ENCODE assay signal across 8 cellular contexts in genomic region chr5:99019812-99020697, GRCh38.
A peak's percentile ranks its signal among the peaks of the same experiment; 100 is the strongest.
DNase-seq lines count a peak whose midpoint lies in the region; ATAC-seq, FAIRE-seq and TF ChIP-seq lines count a peak whose summit lies in the region.

No MANE protein-coding gene starts in this region.

- ATAC-seq in GM18502 (IDR thresholded peaks at IDR 0.05; ENCODE audit: poor library complexity, unreplicated experiment) (peak; percentile 76), HG03066 (IDR thresholded peaks at IDR 0.05; ENCODE audit: low read depth, unreplicated experiment) (peak; percentile 59)

- H3K9ac ChIP-seq in kidney (ENCODE audit: low read length in 2 of 2) (no peak overlapping the region), MM.1S (ENCODE audit: low read length) (no peak overlapping the region)

- intact Hi-C loops in kidney (cut with DNase I), result no loop called here
- intact Hi-C loops in dorsolateral prefrontal cortex (cut with DNase I), result no loop called here

- no peaks in the 10 kb centered on the region for H3K9me2 ChIP-seq in MM.1S (replicated peaks; ENCODE audit: insufficient read depth, low read length)

- H3K4me3 ChIP-seq in kidney (ENCODE audit: low read length in 2 of 2), result no peak overlapping the region
- H3K4me3 ChIP-seq in MM.1S (ENCODE audit: low read length), result no peak overlapping the region
- H3K4me3 ChIP-seq in dorsolateral prefrontal cortex, result no peak overlapping the region

- H2AFZ ChIP-seq in MM.1S (ENCODE audit: low read length), result no peak overlapping the region

- no peak overlapping the region for H3K4me2 ChIP-seq in MM.1S (ENCODE audit: low read depth, low read length)

- H3K27ac ChIP-seq in kidney (ENCODE audit: low read depth in 2 of 2, low read length in 2 of 2), result peak overlapping the region; percentile 20 to 37
- no peak overlapping the region for H3K27ac ChIP-seq in MM.1S (ENCODE audit: low read length)
- H3K27ac ChIP-seq in dorsolateral prefrontal cortex, result no peak overlapping the region

- no peaks in the 10 kb centered on the region for H3K36me3 ChIP-seq in kidney (ENCODE audit: control insufficient read depth in 1 of 2, insufficient read depth in 2 of 2, low read length in 2 of 2)
- no peaks in the 10 kb centered on the region for H3K36me3 ChIP-seq in MM.1S (replicated peaks; ENCODE audit: insufficient read depth, low read length)

- H3K4me1 ChIP-seq in kidney (ENCODE audit: control insufficient read depth in 1 of 2, insufficient read depth in 1 of 2, low read depth in 1 of 2, low read length in 2 of 2) (peaks cover 0 to 13% of the 10 kb centered on the region in 2 donors), MM.1S (ENCODE audit: low read length) (no peaks in the 10 kb centered on the region)

- DNase-seq in SHP77 treated with DMSO at 0.1 percent for 48 hours (lab: John Stamatoyannopoulos, UW) (peak; percentile 41), kidney (no peak), MM.1S (no peak), midbrain (lab: John Stamatoyannopoulos, UW) (no peak), dorsolateral prefrontal cortex (no peak), amygdala (lab: John Stamatoyannopoulos, UW) (no peak)

- no peaks in the 10 kb centered on the region for H4K20me1 ChIP-seq in MM.1S (ENCODE audit: insufficient read depth, low read length)

- no peaks in the 10 kb centered on the region for H3K79me2 ChIP-seq in MM.1S (ENCODE audit: low read length)

- H3K27me3 ChIP-seq in MM.1S (replicated peaks; ENCODE audit: insufficient read depth, low read length), result peaks cover 18% of the 10 kb centered on the region
- H3K27me3 ChIP-seq in dorsolateral prefrontal cortex, result no peaks in the 10 kb centered on the region

- H3F3A ChIP-seq in MM.1S (ENCODE audit: insufficient read depth, low read length), result no peaks in the 10 kb centered on the region

- TF ChIP-seq CTCF in kidney (IDR thresholded peaks at IDR 0.05; ENCODE audit: borderline replicate concordance, extremely low read depth, insufficient read depth) (no peak), MM.1S (IDR thresholded peaks at IDR 0.05; ENCODE audit: low read length) (no peak), dorsolateral prefrontal cortex (IDR thresholded peaks at IDR 0.05 in 54 of 56, conservative IDR thresholded peaks at IDR 0.05 in 2 of 56; ENCODE audit: low read depth in 1 of 56, partially characterized antibody in 56 of 56) (no peak)

- FAIRE-seq in kidney (lab: Jason Lieb, UNC), result no peak

- H3K9me3 ChIP-seq in kidney (ENCODE audit: control insufficient read depth in 1 of 2, low read length in 2 of 2) (no peaks in the 10 kb centered on the region), MM.1S (replicated peaks; ENCODE audit: insufficient read depth, low read length) (no peaks in the 10 kb centered on the region)

Comparison
In these comparisons a context has a peak if more than half of its experiments do, and no peak if none do; other contexts are left out.
1. H3K27ac ChIP-seq: peak in kidney (2 of 2); none in MM.1S (single experiment) and dorsolateral prefrontal cortex (0 of 59).